1 cellular context compared by ENCODE assay signal in genomic region chr12:68745904-68746571, GRCh38.
TF ChIP-seq lines count a peak whose summit lies in the region.

Gene SLC35E3, plus strand, starts transcription at chr12:68746176. Its CDS starts 202 bp downstream, at chr12:68746378.

TF ChIP-seq in HepG2, 621 proteins besides CTCF, POLR2A, EP300 and RAD21 (continued from another document and continues in another):
- TF ChIP-seq TFDP2 (CRISPR knock-in tag; IDR thresholded peaks at IDR 0.05) (peak; percentile 51; the same call in 1 of the 2 replicates), ZNF225 (CRISPR knock-in tag; IDR thresholded peaks at IDR 0.05) (peak; percentile 89), ZNF878 (CRISPR knock-in tag; IDR thresholded peaks at IDR 0.05) (0 out of 2 replicates have a peak, but pooled peaks have one; percentile 57), ZNF496 (CRISPR knock-in tag; IDR thresholded peaks at IDR 0.05; ENCODE audit: insufficient replicate concordance) (no peak), BHLHE40 (IDR thresholded peaks at IDR 0.05; ENCODE audit: low read length) (peak; percentile 79), MATR3 (CRISPR knock-in tag; IDR thresholded peaks at IDR 0.05) (no peak), FOSL2 (CRISPR knock-in tag; IDR thresholded peaks at IDR 0.05) (peak; percentile 53; the same call in 1 of the 2 replicates), PRDM10 (CRISPR knock-in tag; IDR thresholded peaks at IDR 0.05; ENCODE audit: low read depth) (no peak; the same call in 1 of the 2 replicates), ZMYM2 (CRISPR knock-in tag; IDR thresholded peaks at IDR 0.05) (0 out of 2 replicates have a peak, but pooled peaks have one; percentile 19), ZFP82 (CRISPR knock-in tag; IDR thresholded peaks at IDR 0.05; ENCODE audit: borderline replicate concordance) (no peak), IRF1 (CRISPR knock-in tag; IDR thresholded peaks at IDR 0.05; ENCODE audit: low read depth) (no peak), CC2D1A (CRISPR knock-in tag; IDR thresholded peaks at IDR 0.05) (0 out of 2 replicates have a peak, but pooled peaks have one; percentile 55), MED8 (CRISPR knock-in tag; IDR thresholded peaks at IDR 0.05; ENCODE audit: insufficient replicate concordance) (peak; percentile 73), ZNF770 (CRISPR knock-in tag; IDR thresholded peaks at IDR 0.05) (0 out of 2 replicates have a peak, but pooled peaks have one; percentile 53), ZNF142 (CRISPR knock-in tag; IDR thresholded peaks at IDR 0.05) (no peak; the same call in 1 of the 2 replicates), ZNF253 (CRISPR knock-in tag; IDR thresholded peaks at IDR 0.05; ENCODE audit: borderline replicate concordance) (no peak), ZBTB26 (CRISPR knock-in tag; IDR thresholded peaks at IDR 0.05; ENCODE audit: borderline replicate concordance) (peak; percentile 87), PAX8 (CRISPR knock-in tag; IDR thresholded peaks at IDR 0.05; ENCODE audit: borderline replicate concordance) (no peak; the same call in 1 of the 2 replicates), ZNF10 (CRISPR knock-in tag; IDR thresholded peaks at IDR 0.05; ENCODE audit: borderline replicate concordance, low read depth) (no peak), HNF1A (IDR thresholded peaks at IDR 0.05; ENCODE audit: low read depth) (no peak), HNF1A (CRISPR knock-in tag; IDR thresholded peaks at IDR 0.05; ENCODE audit: borderline replicate concordance) (peak; percentile 62; the same call in 1 of the 2 replicates), SMYD3 (CRISPR knock-in tag; IDR thresholded peaks at IDR 0.05) (no peak; the same call in 1 of the 2 replicates), ZFP91 (CRISPR knock-in tag; IDR thresholded peaks at IDR 0.05; ENCODE audit: borderline replicate concordance) (peak; percentile 88), ZSCAN20 (CRISPR knock-in tag; IDR thresholded peaks at IDR 0.05; ENCODE audit: borderline replicate concordance) (no peak), ZNF580 (CRISPR knock-in tag; IDR thresholded peaks at IDR 0.05; ENCODE audit: borderline replicate concordance, low read depth) (peak; percentile 71; the same call in 1 of the 2 replicates), ZNF766 (CRISPR knock-in tag; IDR thresholded peaks at IDR 0.05; ENCODE audit: borderline replicate concordance) (no peak), NFKBIZ (CRISPR knock-in tag; IDR thresholded peaks at IDR 0.05) (peak; percentile 49; the same call in 1 of the 2 replicates), ZNF274 (CRISPR knock-in tag; IDR thresholded peaks at IDR 0.05) (peak; percentile 51; the same call in 1 of the 2 replicates), ATF5 (CRISPR knock-in tag; IDR thresholded peaks at IDR 0.05; ENCODE audit: low read depth) (no peak), LCORL (IDR thresholded peaks at IDR 0.05) (no peak), LCORL (CRISPR knock-in tag; IDR thresholded peaks at IDR 0.05) (peak; percentile 20), ZNF543 (CRISPR knock-in tag; IDR thresholded peaks at IDR 0.05) (peak; percentile 47; the same call in 1 of the 2 replicates), ZNF235 (CRISPR knock-in tag; IDR thresholded peaks at IDR 0.05; ENCODE audit: borderline replicate concordance) (peak; percentile 85), HDAC1 (CRISPR knock-in tag; IDR thresholded peaks at IDR 0.05) (peak; percentile 53)
